12 cellular contexts compared by ENCODE assay signal in the genomic region with DNA sequence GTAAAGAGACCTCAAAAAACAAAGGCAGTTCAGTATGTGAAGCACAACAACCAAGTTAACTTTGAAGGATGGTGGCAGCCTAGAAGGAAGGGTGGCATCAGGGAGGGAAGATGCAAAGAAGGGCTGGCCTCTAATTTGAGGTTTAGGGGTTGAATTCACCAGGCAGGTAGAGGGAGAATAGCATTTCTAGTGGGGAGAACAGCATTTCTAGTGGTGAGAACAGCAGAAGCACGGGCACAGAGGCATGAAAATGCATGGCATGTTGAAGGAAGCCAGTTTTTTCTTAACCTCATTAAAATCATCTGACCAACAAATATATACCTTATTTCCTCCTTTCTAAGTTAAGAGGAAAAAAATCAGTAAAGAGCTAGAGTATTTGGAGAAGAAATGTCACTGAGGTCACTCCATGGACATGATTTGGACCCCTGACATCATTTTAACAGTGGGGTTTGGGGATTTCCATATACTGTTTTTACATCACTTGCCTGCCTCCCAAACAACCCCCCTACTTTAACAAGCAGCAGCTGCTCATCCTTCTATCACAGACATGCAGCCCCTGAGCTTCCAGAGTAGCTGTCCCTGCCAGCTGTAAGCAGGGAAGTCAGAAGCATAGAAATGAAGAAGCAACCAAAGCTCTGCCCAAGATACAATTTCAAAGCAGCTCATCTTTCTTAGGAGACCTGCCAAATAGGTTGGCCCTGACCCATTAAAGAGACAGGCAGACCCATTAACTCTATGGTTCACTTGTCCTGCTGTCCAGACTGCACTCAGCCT. TPM values are rescaled to one million over a fixed set of nuclear protein-coding genes. Genes with fewer than 3 reads are reported as not detected.
A peak's percentile ranks its signal among the peaks of the same experiment; 100 is the strongest.
DNase-seq lines count a peak whose midpoint lies in the region; ATAC-seq and TF ChIP-seq lines count a peak whose summit lies in the region.
"Had no signal": no experiment of that assay in that cellular context is flagged by ENCODE, and none has a peak within 500 bp of the region (broad histone marks: within the 10 kb centered on the region; RNA-seq: fewer than 3 reads in every experiment).

No MANE protein-coding gene starts in this region.

- H3K4me1 Mint-ChIP-seq in CD4-positive, CD25-positive, alpha-beta regulatory T cell = peaks cover 0 to 11% (median 4%) of the 10 kb centered on the region in 4 donors
- no peaks in the 10 kb centered on the region for H3K4me1 Mint-ChIP-seq in CD4-positive, alpha-beta T cell (ENCODE audit: low read depth)

- H3K36me3 ChIP-seq in CD4-positive, CD25-positive, alpha-beta regulatory T cell (ENCODE audit: control insufficient read depth, insufficient read depth, low read length) = peaks cover 16% of the 10 kb centered on the region
- no peaks in the 10 kb centered on the region for H3K36me3 ChIP-seq in prostate gland

- H3K9me3 ChIP-seq in CD4-positive, CD25-positive, alpha-beta regulatory T cell (ENCODE audit: control insufficient read depth in 2 of 2, low read length in 2 of 2) = no peaks in the 10 kb centered on the region
- no peaks in the 10 kb centered on the region for H3K9me3 ChIP-seq in prostate gland
- H3K9me3 ChIP-seq in CD4-positive, alpha-beta T cell (ENCODE audit: control insufficient read depth, low read length) = no peaks in the 10 kb centered on the region

- H3K4me3 ChIP-seq in CD4-positive, CD25-positive, alpha-beta regulatory T cell (ENCODE audit: low read depth, low read length) = no peak overlapping the region
- no peak overlapping the region for H3K4me3 ChIP-seq in prostate gland

- TF ChIP-seq CTCF in prostate gland (IDR thresholded peaks at IDR 0.05) (no peak), GM10248 (IDR thresholded peaks at IDR 0.05; ENCODE audit: control extremely low read depth, extremely low read depth, low read depth, missing control alignments) (no peak)
- no peak for TF ChIP-seq CTCF in CD4-positive, alpha-beta T cell (IDR thresholded peaks at IDR 0.05)

- no peak for TF ChIP-seq POLR2A in prostate gland (IDR thresholded peaks at IDR 0.05)

- 17% methylated on average over 1 of the region's 1 CpG for WGBS in prostate gland

- no peaks in the 10 kb centered on the region for H3K27me3 ChIP-seq in CD4-positive, CD25-positive, alpha-beta regulatory T cell (ENCODE audit: control insufficient read depth, insufficient read depth, low read length)
- H3K27me3 ChIP-seq in prostate gland (replicated peaks; ENCODE audit: insufficient read depth) = no peaks in the 10 kb centered on the region
- no peaks in the 10 kb centered on the region for H3K27me3 ChIP-seq in CD4-positive, alpha-beta T cell (ENCODE audit: control insufficient read depth, insufficient read depth, low read length)

- peak overlapping the region; percentile 8 to 57 (median 31) for H3K27ac Mint-ChIP-seq in CD4-positive, CD25-positive, alpha-beta regulatory T cell
- no peak overlapping the region for H3K27ac Mint-ChIP-seq in CD4-positive, alpha-beta T cell
- H3K27ac Mint-ChIP-seq: activated naive CD4-positive, alpha-beta T cell treated with anti-CD3 and anti-CD28 coated beads for 36 hours had no signal

- ATAC-seq in CD4-positive, CD25-positive, alpha-beta regulatory T cell (ENCODE audit: low read depth in 2 of 2) = no peak
- no peak for ATAC-seq in CD4-positive, alpha-beta T cell (ENCODE audit: poor library complexity)

- CTCF ChIA-PET in CD4-positive, alpha-beta T cell (lab: Charles Lee) = no interaction called here
- CTCF ChIA-PET in GM10248 (lab: Yijun Ruan, JAX) = interaction anchor here (0.7 to 4.9 kb wide), 12 partner anchors 10 to 97 kb away, joined by 3 to 32 read pairs (median 4); no protein-coding TSS in a partner anchor

- H3K27me3 Mint-ChIP-seq in CD4-positive, CD25-positive, alpha-beta regulatory T cell = no peaks in the 10 kb centered on the region
- H3K27me3 Mint-ChIP-seq in CD4-positive, alpha-beta T cell = no peaks in the 10 kb centered on the region

- H3K9me3 Mint-ChIP-seq in CD4-positive, CD25-positive, alpha-beta regulatory T cell = no peaks in the 10 kb centered on the region
- H3K9me3 Mint-ChIP-seq in CD4-positive, alpha-beta T cell = no peaks in the 10 kb centered on the region
- H3K9me3 Mint-ChIP-seq: activated naive CD4-positive, alpha-beta T cell treated with anti-CD3 and anti-CD28 coated beads for 36 hours had no signal

- H3K4me3 Mint-ChIP-seq in CD4-positive, CD25-positive, alpha-beta regulatory T cell = no peak overlapping the region
- H3K4me3 Mint-ChIP-seq in CD4-positive, alpha-beta T cell = no peak overlapping the region
- H3K4me3 Mint-ChIP-seq: activated naive CD4-positive, alpha-beta T cell treated with anti-CD3 and anti-CD28 coated beads for 36 hours had no signal

- POLR2A ChIA-PET in CD4-positive, alpha-beta T cell (lab: Charles Lee) = no interaction called here
- POLR2A ChIA-PET in GM10248 (lab: Yijun Ruan, JAX) = interaction anchor here (0.5 to 0.8 kb wide), 2 partner anchors 9 to 270 kb away, joined by 4 to 5 read pairs; no protein-coding TSS in a partner anchor

- no peak for DNase-seq in CD4-positive, CD25-positive, alpha-beta regulatory T cell
- peak; percentile 86 for DNase-seq in LHCN-M2 (ENCODE audit: low read depth)
- DNase-seq in epithelial cell of prostate (ENCODE audit: low read depth, low spot score) = no peak
- DNase-seq in prostate gland (ENCODE audit: low spot score) = no peak
- DNase-seq in NCI-H1092 treated with DMSO at 0.1 percent for 48 hours (lab: John Stamatoyannopoulos, UW) = no peak
- DNase-seq in islet precursor cell = no peak
- no peak for DNase-seq in CD4-positive, alpha-beta T cell
- DNase-seq in GM10248 (ENCODE audit: extremely low spot score) = no peak
- DNase-seq: activated naive CD4-positive, alpha-beta T cell treated with anti-CD3 and anti-CD28 coated beads for 36 hours; DMS79 treated with DMSO at 0.1 percent for 48 hours; NCI-H1694; retina had no signal

- intact Hi-C loops in prostate gland (cut with DNase I) = loop anchor here (5.0 kb wide), 1 partner anchor 85 kb away; a partner anchor contains a TSS
- intact Hi-C loops in CD4-positive, alpha-beta T cell (cut with DNase I, micrococcal nuclease) = no loop called here

- no peaks in the 10 kb centered on the region for H3K4me1 ChIP-seq in CD4-positive, CD25-positive, alpha-beta regulatory T cell (ENCODE audit: control insufficient read depth, insufficient read depth, low read length, poor library complexity, severe bottlenecking)
- no peaks in the 10 kb centered on the region for H3K4me1 ChIP-seq in prostate gland (replicated peaks)

- H3K27ac ChIP-seq in CD4-positive, CD25-positive, alpha-beta regulatory T cell (ENCODE audit: insufficient read depth, low read length, poor library complexity, severe bottlenecking) = no peak overlapping the region
- H3K27ac ChIP-seq in epithelial cell of prostate = peak overlapping the region; percentile 86
- peak overlapping the region; percentile 31 to 41 for H3K27ac ChIP-seq in prostate gland
- H3K27ac ChIP-seq in CD4-positive, alpha-beta T cell (ENCODE audit: low read depth, low read length) = no peak overlapping the region

- peaks cover 18% of the 10 kb centered on the region for H3K36me3 Mint-ChIP-seq in CD4-positive, CD25-positive, alpha-beta regulatory T cell
- H3K36me3 Mint-ChIP-seq in CD4-positive, alpha-beta T cell (ENCODE audit: low read depth) = peaks cover 16% of the 10 kb centered on the region

RNA-seq across cellular contexts. Expression of a gene that starts 2.4 kb away (rescaled TPM):
- total RNA-seq in CD4-positive, CD25-positive, alpha-beta regulatory T cell = 5.5 TPM
- polyA plus RNA-seq in CD4-positive, CD25-positive, alpha-beta regulatory T cell = 1 to 10 TPM; 1.9 to 3.2 (median 2.4) TPM
- total RNA-seq in LHCN-M2 (2014; rRNA removed) (1.1 TPM in 1 of 2 replicates, not detected in the other), prostate gland (10 to 100 TPM in 1 of 2 donors, 1 to 10 TPM in 1; 8.7 to 26.5 TPM)
- 0.43 TPM for polyA plus RNA-seq in LHCN-M2 (2012)
- total RNA-seq in CD4-positive, alpha-beta T cell = 1 to 10 TPM; 2.6 to 3.5 TPM

RNA-seq across cellular contexts. Expression of a gene that starts 14.4 kb away (rescaled TPM):
- total RNA-seq in CD4-positive, CD25-positive, alpha-beta regulatory T cell = 34.1 TPM
- polyA plus RNA-seq in CD4-positive, CD25-positive, alpha-beta regulatory T cell = 100 to 1,000 TPM in 2 of 4 donors, 10 to 100 TPM in 2; 82.1 to 124 (median 97.2) TPM
- 15.1 and 24.2 TPM in 2 replicates for total RNA-seq in LHCN-M2 (2014; rRNA removed)
- 73.4 TPM for polyA plus RNA-seq in LHCN-M2 (2012)
- total RNA-seq in prostate gland = 10 to 100 TPM; 26.4 to 29.5 TPM
- 10 to 100 TPM; 24.6 to 26.3 TPM for total RNA-seq in CD4-positive, alpha-beta T cell

RNA-seq across cellular contexts. Expression of a gene that starts 40.0 kb away (rescaled TPM):
- total RNA-seq in CD4-positive, CD25-positive, alpha-beta regulatory T cell = 0.44 TPM
- polyA plus RNA-seq in CD4-positive, CD25-positive, alpha-beta regulatory T cell = under 1 TPM in 1 of 4 donors, not detected in 3; 0.59 TPM
- 0.19 and 1.3 TPM in 2 replicates for total RNA-seq in LHCN-M2 (2014; rRNA removed)
- polyA plus RNA-seq in LHCN-M2 (2012) = 0.27 TPM
- total RNA-seq in prostate gland = 10 to 100 TPM in 1 of 2 donors, 1 to 10 TPM in 1; 2.5 to 11.6 TPM
- not detected for total RNA-seq in CD4-positive, alpha-beta T cell

Comparison
In these comparisons a context has a peak if more than half of its experiments do, and no peak if none do; other contexts are left out.
1. H3K27ac ChIP-seq: peak in epithelial cell of prostate (single experiment) and prostate gland (2 of 2); none in CD4-positive, CD25-positive, alpha-beta regulatory T cell (single experiment) and CD4-positive, alpha-beta T cell (single experiment).